ENCODE assay signal across 8 cellular contexts in genomic region chr7:66493235-66494181, GRCh38.
A peak's percentile ranks its signal among the peaks of the same experiment; 100 is the strongest.
DNase-seq lines count a peak whose midpoint lies in the region; ATAC-seq and TF ChIP-seq lines count a peak whose summit lies in the region.

No MANE protein-coding gene starts in this region.

- peak overlapping the region; percentile 59; the same call in 1 of the 2 replicates for H2AFZ ChIP-seq in GM23338

- H3K27ac Mint-ChIP-seq in GM23338 (peak overlapping the region; percentile 100), nephron (peak overlapping the region; percentile 99 to 100 (median 99))
- peak overlapping the region; percentile 94 for H3K27ac Mint-ChIP-seq in stimulated activated naive CD8-positive, alpha-beta T cell treated with anti-CD3 and anti-CD28 coated beads, Interleukin-15, Interleukin-2, amounts not matched to agents 100 ng/mL and 50 ng/mL, for 24 hours

- H3K79me2 ChIP-seq in GM23338 (replicated peaks; ENCODE audit: insufficient read depth): peaks cover 4% of the 10 kb centered on the region; the same call in 1 of the 2 replicates

- peak overlapping the region; percentile 99 for H3K27ac ChIP-seq in GM23338 (ENCODE audit: low read depth)

- ATAC-seq in GM23338: peak; percentile 82

- peak; percentile 97 for DNase-seq in EL
- peak; percentile 99 for DNase-seq in GM23338 (ENCODE audit: low spot score)
- DNase-seq in LHCN-M2 (ENCODE audit: low read depth): peak; percentile 98
- peak; percentile 100 for DNase-seq in RPMI8226
- DNase-seq in activated T-helper 9 cell treated with anti-CD3 and anti-CD28 coated beads, Interleukin-2, amount 50 U/mL, for 16 hours (ENCODE audit: low read depth): peak; percentile 94
- DNase-seq in fibroblast of pulmonary artery (ENCODE audit: low read depth): peak; percentile 99

- H3K36me3 Mint-ChIP-seq in GM23338 (ENCODE audit: low read depth): peaks cover 10% of the 10 kb centered on the region; the same call in 2 of the 3 replicates
- H3K36me3 Mint-ChIP-seq in nephron (ENCODE audit: low read depth): peaks cover 3% of the 10 kb centered on the region
- H3K36me3 Mint-ChIP-seq in stimulated activated naive CD8-positive, alpha-beta T cell treated with anti-CD3 and anti-CD28 coated beads, Interleukin-15, Interleukin-2, amounts not matched to agents 100 ng/mL and 50 ng/mL, for 24 hours (ENCODE audit: low read depth): peaks cover 6% of the 10 kb centered on the region

- H3K27me3 Mint-ChIP-seq in GM23338 (ENCODE audit: insufficient read depth, low read depth, poor library complexity) (peaks cover 11% of the 10 kb centered on the region), nephron (ENCODE audit: low read depth) (no peaks in the 10 kb centered on the region)
- no peaks in the 10 kb centered on the region for H3K27me3 Mint-ChIP-seq in stimulated activated naive CD8-positive, alpha-beta T cell treated with anti-CD3 and anti-CD28 coated beads, Interleukin-15, Interleukin-2, amounts not matched to agents 100 ng/mL and 50 ng/mL, for 24 hours

- H3K4me1 Mint-ChIP-seq in GM23338: peaks cover 20% of the 10 kb centered on the region
- peaks cover 14% of the 10 kb centered on the region for H3K4me1 Mint-ChIP-seq in nephron
- peaks cover 17% of the 10 kb centered on the region for H3K4me1 Mint-ChIP-seq in stimulated activated naive CD8-positive, alpha-beta T cell treated with anti-CD3 and anti-CD28 coated beads, Interleukin-15, Interleukin-2, amounts not matched to agents 100 ng/mL and 50 ng/mL, for 24 hours (ENCODE audit: low read depth)

- H3K4me2 ChIP-seq in GM23338: peak overlapping the region; percentile 96

- H3K4me3 Mint-ChIP-seq in GM23338: peak overlapping the region; percentile 94
- H3K4me3 Mint-ChIP-seq in nephron: peak overlapping the region; percentile 92 to 95 (median 93)
- peak overlapping the region; percentile 95 for H3K4me3 Mint-ChIP-seq in stimulated activated naive CD8-positive, alpha-beta T cell treated with anti-CD3 and anti-CD28 coated beads, Interleukin-15, Interleukin-2, amounts not matched to agents 100 ng/mL and 50 ng/mL, for 24 hours

- H3K36me3 ChIP-seq in GM23338 (ENCODE audit: insufficient read depth): no peaks in the 10 kb centered on the region

- H3F3A ChIP-seq in GM23338 (replicated peaks; ENCODE audit: low read depth): 0 out of 2 replicates have a peak, but pooled peaks cover 12% of the 10 kb centered on the region

- TF ChIP-seq CTCF in GM23338 (conservative IDR thresholded peaks at IDR 0.05; ENCODE audit: low read depth in 2 of 2) (no peak), fibroblast of pulmonary artery (IDR thresholded peaks at IDR 0.05; ENCODE audit: low read length, missing control alignments) (peak; percentile 37), nephron (IDR thresholded peaks at IDR 0.05; ENCODE audit: unreplicated experiment in 3 of 3) (peak; percentile 9 to 13 (median 11))

- H3K4me1 ChIP-seq in GM23338 (ENCODE audit: insufficient read depth): peaks cover 12% of the 10 kb centered on the region; the same call in 1 of the 2 replicates

- H3K9me2 ChIP-seq in GM23338 (ENCODE audit: insufficient read depth): no peaks in the 10 kb centered on the region

- H3K9me3 Mint-ChIP-seq in GM23338 (no peaks in the 10 kb centered on the region), nephron (no peaks in the 10 kb centered on the region)
- no peaks in the 10 kb centered on the region for H3K9me3 Mint-ChIP-seq in stimulated activated naive CD8-positive, alpha-beta T cell treated with anti-CD3 and anti-CD28 coated beads, Interleukin-15, Interleukin-2, amounts not matched to agents 100 ng/mL and 50 ng/mL, for 24 hours

- H3K27me3 ChIP-seq in GM23338 (ENCODE audit: insufficient read depth): no peaks in the 10 kb centered on the region

- H3K4me3 ChIP-seq in GM23338 (peak overlapping the region; percentile 90), fibroblast of pulmonary artery (replicated peaks; ENCODE audit: low read depth, low read length) (peak overlapping the region; percentile 72)

- no peaks in the 10 kb centered on the region for H4K20me1 ChIP-seq in GM23338 (replicated peaks; ENCODE audit: insufficient read depth)

TF ChIP-seq in GM23338, 12 proteins besides CTCF, POLR2A, EP300 and RAD21 (continues in another document):
- TF ChIP-seq CREB1 (CRISPR knock-in tag; IDR thresholded peaks at IDR 0.05; ENCODE audit: low read depth) (peak; percentile 99), ETS1 (IDR thresholded peaks at IDR 0.05) (peak; percentile 50), POLR2AphosphoS5 (IDR thresholded peaks at IDR 0.05; ENCODE audit: low read depth) (peak; percentile 96), STAT1 (IDR thresholded peaks at IDR 0.05; ENCODE audit: unreplicated experiment) (no peak)
- TF ChIP-seq, protein P1, sequence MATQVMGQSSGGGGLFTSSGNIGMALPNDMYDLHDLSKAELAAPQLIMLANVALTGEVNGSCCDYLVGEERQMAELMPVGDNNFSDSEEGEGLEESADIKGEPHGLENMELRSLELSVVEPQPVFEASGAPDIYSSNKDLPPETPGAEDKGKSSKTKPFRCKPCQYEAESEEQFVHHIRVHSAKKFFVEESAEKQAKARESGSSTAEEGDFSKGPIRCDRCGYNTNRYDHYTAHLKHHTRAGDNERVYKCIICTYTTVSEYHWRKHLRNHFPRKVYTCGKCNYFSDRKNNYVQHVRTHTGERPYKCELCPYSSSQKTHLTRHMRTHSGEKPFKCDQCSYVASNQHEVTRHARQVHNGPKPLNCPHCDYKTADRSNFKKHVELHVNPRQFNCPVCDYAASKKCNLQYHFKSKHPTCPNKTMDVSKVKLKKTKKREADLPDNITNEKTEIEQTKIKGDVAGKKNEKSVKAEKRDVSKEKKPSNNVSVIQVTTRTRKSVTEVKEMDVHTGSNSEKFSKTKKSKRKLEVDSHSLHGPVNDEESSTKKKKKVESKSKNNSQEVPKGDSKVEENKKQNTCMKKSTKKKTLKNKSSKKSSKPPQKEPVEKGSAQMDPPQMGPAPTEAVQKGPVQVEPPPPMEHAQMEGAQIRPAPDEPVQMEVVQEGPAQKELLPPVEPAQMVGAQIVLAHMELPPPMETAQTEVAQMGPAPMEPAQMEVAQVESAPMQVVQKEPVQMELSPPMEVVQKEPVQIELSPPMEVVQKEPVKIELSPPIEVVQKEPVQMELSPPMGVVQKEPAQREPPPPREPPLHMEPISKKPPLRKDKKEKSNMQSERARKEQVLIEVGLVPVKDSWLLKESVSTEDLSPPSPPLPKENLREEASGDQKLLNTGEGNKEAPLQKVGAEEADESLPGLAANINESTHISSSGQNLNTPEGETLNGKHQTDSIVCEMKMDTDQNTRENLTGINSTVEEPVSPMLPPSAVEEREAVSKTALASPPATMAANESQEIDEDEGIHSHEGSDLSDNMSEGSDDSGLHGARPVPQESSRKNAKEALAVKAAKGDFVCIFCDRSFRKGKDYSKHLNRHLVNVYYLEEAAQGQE (IDR thresholded peaks at IDR 0.05; ENCODE audit: unreplicated experiment): no peak

Comparison
In these comparisons a context has a peak if more than half of its experiments do, and no peak if none do; other contexts are left out.
1. Peak in every context shown above with its lines: DNase-seq, ATAC-seq, H3K4me3 ChIP-seq and H3K27ac ChIP-seq.
2. CTCF ChIP-seq: peak in fibroblast of pulmonary artery (single experiment) and nephron (3 of 3); none in GM23338 (0 of 2).